19 cellular contexts compared by ENCODE assay signal in genomic region chr9:136831002-136831719, GRCh38.
"Had no signal": no experiment of that assay in that cellular context is flagged by ENCODE, and none has a peak within 500 bp of the region (broad histone marks: within the 10 kb centered on the region; RNA-seq: fewer than 3 reads in every experiment).

No MANE protein-coding gene starts in this region.

- H3K27ac ChIP-seq: cardiac muscle cell, heart left ventricle, left lung, ovary, thyroid gland, uterus, VCaP had no signal

- FAIRE-seq: colon, endothelial cell of umbilical vein, islet of Langerhans had no signal

- H3K36me3 ChIP-seq: ovary, uterus had no signal

- DNase-seq: activated CD4-positive, alpha-beta memory T cell treated with anti-CD3 and anti-CD28 coated beads for 36 hours; activated naive CD4-positive, alpha-beta T cell; foreskin melanocyte; mesendoderm; stimulated activated CD4-positive, alpha-beta T cell treated with anti-CD3 and anti-CD28 coated beads, Interleukin-15, amount 100 ng/mL, for 24 hours; stimulated activated CD4-positive, alpha-beta T cell treated with anti-CD3 and anti-CD28 coated beads, Interleukin-4, amount 100 ng/mL, for 24 hours; stimulated activated naive CD8-positive, alpha-beta T cell treated with anti-CD3 and anti-CD28 coated beads, Interleukin-15, amount 100 ng/mL, for 72 hours; T-cell; T1000; uterus had no signal

- H3K4me3 ChIP-seq: cardiac muscle cell, heart left ventricle, left lung, ovary, thyroid gland, uterus had no signal

- H3K27me3 ChIP-seq: cardiac muscle cell, heart left ventricle, left lung, ovary, thyroid gland, uterus had no signal

- H3K9me3 ChIP-seq: heart left ventricle, left lung, ovary, thyroid gland, uterus had no signal

- H3K4me1 ChIP-seq: left lung, thyroid gland, uterus had no signal
